ENCODE assay signal across 28 cellular contexts in genomic region chr15:81195339-81195864, GRCh38. TPM values are rescaled to one million over a fixed set of nuclear protein-coding genes. Genes with fewer than 3 reads are reported as not detected.
DNase-seq lines count a peak whose midpoint lies in the region; ATAC-seq lines count a peak whose summit lies in the region.
"Had no signal": no experiment of that assay in that cellular context is flagged by ENCODE, and none has a peak within 500 bp of the region (broad histone marks: within the 10 kb centered on the region; RNA-seq: fewer than 3 reads in every experiment).

No MANE protein-coding gene starts in this region.

- H3K79me1 ChIP-seq in mesenchymal stem cell (replicated peaks; ENCODE audit: low read length, poor library complexity, severe bottlenecking): no peaks in the 10 kb centered on the region

- H2BK15ac ChIP-seq in mesenchymal stem cell (ENCODE audit: low read depth, poor library complexity, severe bottlenecking): no peak overlapping the region

- no peak overlapping the region for H2BK5ac ChIP-seq in mesenchymal stem cell (ENCODE audit: low read depth, low read length, poor library complexity, severe bottlenecking)

- no peak overlapping the region for H3K23ac ChIP-seq in mesenchymal stem cell (ENCODE audit: low read length in 2 of 2)

- DNase-seq in COLO829 (ENCODE audit: low spot score) (peak; percentile 75), NCI-H345 (lab: John Stamatoyannopoulos, UW) (peak; percentile 42), globus pallidus (ENCODE audit: low spot score) (peak; percentile 42), retina (peak; percentile 30), mesenchymal stem cell (no peak), aorta (no peak), NCI-H1694 treated with DMSO at 0.1 percent for 48 hours (lab: John Stamatoyannopoulos, UW) (no peak)
- DNase-seq: activated CD4-positive, alpha-beta T cell treated with anti-CD3 and anti-CD28 coated beads for 36 hours; activated naive CD4-positive, alpha-beta T cell treated with Interleukin-2 at 50 U/mL for 16 hours; activated T-cell treated with anti-CD3 and anti-CD28 coated beads, Interleukin-2, amount 50 U/mL, for 72 hours; adrenal gland; brain microvascular endothelial cell; CD4-positive, CD25-positive, alpha-beta regulatory T cell; cortex of kidney; EL; endodermal cell; esophagus squamous epithelium; HCEC 1CT; left ventricle myocardium superior; NCI-H1048; NCI-H1930; stimulated activated naive B cell treated with anti-CD40 and anti-IgM and Interleukin-4, amounts not matched to agents 10 μg/mL and 1 μg/mL and 100 μg/mL, for 72 hours had no signal

- WGBS in mesenchymal stem cell: 74% methylated on average over 7 of the region's 8 CpGs
- WGBS in aorta, 2 donors: 54 to 58% methylated on average over 8 of the region's 8 CpGs

- H2AK5ac ChIP-seq in mesenchymal stem cell (ENCODE audit: low read length, severe bottlenecking): no peak overlapping the region

- no peaks in the 10 kb centered on the region for H3K36me3 ChIP-seq in mesenchymal stem cell (ENCODE audit: control insufficient read depth in 1 of 2, insufficient read depth in 2 of 2, low read depth in 1 of 2, low read length in 2 of 2)
- no peaks in the 10 kb centered on the region for H3K36me3 ChIP-seq in aorta (ENCODE audit: control insufficient read depth in 1 of 2, insufficient read depth in 2 of 2, low read length in 1 of 2)
- H3K36me3 ChIP-seq: adrenal gland, brain microvascular endothelial cell, esophagus squamous epithelium, suprapubic skin, vagina had no signal

- H2BK120ac ChIP-seq in mesenchymal stem cell (ENCODE audit: low read depth, low read length): no peak overlapping the region

- no peak overlapping the region for H3K4ac ChIP-seq in mesenchymal stem cell (ENCODE audit: low read depth in 1 of 2, low read length in 2 of 2)

- no peak overlapping the region for H3K14ac ChIP-seq in mesenchymal stem cell (ENCODE audit: low read length in 2 of 2)

- H3K4me2 ChIP-seq in mesenchymal stem cell (ENCODE audit: low read length, poor library complexity, severe bottlenecking): no peak overlapping the region
- H3K4me2 ChIP-seq: smooth muscle cell had no signal

- H4K8ac ChIP-seq in mesenchymal stem cell (ENCODE audit: low read length): no peak overlapping the region

- H3K4me1 ChIP-seq in mesenchymal stem cell (ENCODE audit: control insufficient read depth, insufficient read depth, low read depth, low read length) (no peaks in the 10 kb centered on the region), aorta (ENCODE audit: control insufficient read depth in 1 of 2, insufficient read depth in 2 of 2, low read length in 2 of 2) (no peaks in the 10 kb centered on the region)
- H3K4me1 ChIP-seq: adrenal gland had no signal

- H3K4me3 ChIP-seq in mesenchymal stem cell (ENCODE audit: insufficient read depth in 1 of 2, low read depth in 1 of 2, low read length in 2 of 2): no peak overlapping the region
- no peak overlapping the region for H3K4me3 ChIP-seq in aorta (ENCODE audit: low read length in 2 of 2)
- H3K4me3 ChIP-seq: adrenal gland, esophagus squamous epithelium, SK-N-MC, smooth muscle cell, suprapubic skin, vagina had no signal

- H3K9me3 ChIP-seq in mesenchymal stem cell (ENCODE audit: control insufficient read depth, low read length): no peaks in the 10 kb centered on the region
- no peaks in the 10 kb centered on the region for H3K9me3 ChIP-seq in aorta (ENCODE audit: control insufficient read depth, low read length)
- H3K9me3 ChIP-seq: adrenal gland, esophagus squamous epithelium, suprapubic skin, vagina had no signal

- no peaks in the 10 kb centered on the region for H3K27me3 ChIP-seq in mesenchymal stem cell (ENCODE audit: control insufficient read depth in 1 of 2, insufficient read depth in 1 of 2, low read length in 2 of 2)
- H3K27me3 ChIP-seq in aorta (ENCODE audit: control insufficient read depth in 1 of 2, insufficient read depth in 2 of 2, low read length in 1 of 2): no peaks in the 10 kb centered on the region
- H3K27me3 ChIP-seq: brain microvascular endothelial cell, suprapubic skin, vagina had no signal

- no peak overlapping the region for H2BK12ac ChIP-seq in mesenchymal stem cell (ENCODE audit: low read length in 2 of 2)

- H3K18ac ChIP-seq in mesenchymal stem cell (ENCODE audit: low read depth in 1 of 2, low read length in 2 of 2): no peak overlapping the region

- H3K9ac ChIP-seq in mesenchymal stem cell (ENCODE audit: low read length): no peak overlapping the region

- H4K91ac ChIP-seq in mesenchymal stem cell (ENCODE audit: low read length): no peak overlapping the region

- ATAC-seq in aorta (ENCODE audit: low FRiP score): no peak
- no peak for ATAC-seq in GM21367 (IDR thresholded peaks at IDR 0.05; ENCODE audit: unreplicated experiment)
- ATAC-seq: activated CD4-positive, alpha-beta T cell treated with anti-CD3 and anti-CD28 coated beads for 36 hours; activated T-cell treated with anti-CD3 and anti-CD28 coated beads, Interleukin-2, amount 50 U/mL, for 72 hours; left ventricle myocardium superior; stimulated activated naive B cell treated with anti-CD40 and anti-IgM and Interleukin-4, amounts not matched to agents 10 μg/mL and 1 μg/mL and 100 μg/mL, for 72 hours had no signal

- no peak overlapping the region for H3K27ac ChIP-seq in mesenchymal stem cell (ENCODE audit: low read length, poor library complexity, severe bottlenecking)
- H3K27ac ChIP-seq in aorta (ENCODE audit: low read depth in 1 of 2, low read length in 2 of 2): no peak overlapping the region
- H3K27ac ChIP-seq: brain microvascular endothelial cell, esophagus squamous epithelium, SK-N-MC, suprapubic skin, vagina had no signal

- no peak overlapping the region for H2AFZ ChIP-seq in mesenchymal stem cell (ENCODE audit: low read depth, low read length)

- intact Hi-C loops in aorta (cut with DNase I): no loop called here

RNA-seq across cellular contexts. Expression of gene IL16, which starts 1.3 kb away (rescaled TPM):
- polyA plus RNA-seq in mesenchymal stem cell (2013, experiment 1 of 2): 0.01 TPM
- not detected for polyA plus RNA-seq in mesenchymal stem cell (2013, experiment 2 of 2)
- total RNA-seq in aorta: 10 to 100 TPM in 1 of 2 donors, 1 to 10 TPM in 1; 9.1 to 19.5 TPM
- polyA plus RNA-seq in aorta: 1 to 10 TPM; 5.3 to 6.5 TPM
- total RNA-seq: NCI-H460 had no signal

Comparison
In these comparisons a context has a peak if more than half of its experiments do, and no peak if none do; other contexts are left out.
1. DNase-seq: peak in COLO829 (single experiment), NCI-H345 (single experiment), globus pallidus (single experiment) and retina (single experiment); none in mesenchymal stem cell (single experiment), aorta (0 of 2) and NCI-H1694 treated with DMSO at 0.1 percent for 48 hours (single experiment).